In genomic region chr2:73162856-73163521, GRCh38 we compare ENCODE assay signal across 14 cellular contexts. TPM values are rescaled to one million over a fixed set of nuclear protein-coding genes. Genes with fewer than 3 reads are reported as not detected.
A peak's percentile ranks its signal among the peaks of the same experiment; 100 is the strongest.
DNase-seq lines count a peak whose midpoint lies in the region; ATAC-seq, FAIRE-seq and TF ChIP-seq lines count a peak whose summit lies in the region.
"Had no signal": no experiment of that assay in that cellular context is flagged by ENCODE, and none has a peak within 500 bp of the region (broad histone marks: within the 10 kb centered on the region; RNA-seq: fewer than 3 reads in every experiment).

No MANE protein-coding gene starts in this region.

- H3K36me3 Mint-ChIP-seq in H9 (ENCODE audit: insufficient read depth in 1 of 3, low read depth in 3 of 3) (no peaks in the 10 kb centered on the region), Calu3 (ENCODE audit: insufficient read depth, unreplicated experiment) (no peaks in the 10 kb centered on the region), WTC11 (no peaks in the 10 kb centered on the region)
- H3K36me3 Mint-ChIP-seq: CD8-positive, alpha-beta memory T cell had no signal

- no peak overlapping the region for H4K8ac ChIP-seq in H9 (replicated peaks; ENCODE audit: insufficient read length, low read depth, low read length)

- no peak overlapping the region for H3K27ac ChIP-seq in SK-N-SH (ENCODE audit: low read depth in 2 of 2, low read length in 1 of 2)
- H3K27ac ChIP-seq in H9 (ENCODE audit: insufficient read length, low read depth, low read length) = no peak overlapping the region
- no peak overlapping the region for H3K27ac ChIP-seq in K562 (ENCODE audit: extremely low read depth, low read depth, low read length)
- H3K27ac ChIP-seq: 22Rv1, BLaER1, GM23248, HL-60 had no signal

- TF ChIP-seq RAD21 in SK-N-SH (IDR thresholded peaks at IDR 0.05; ENCODE audit: low read length) (no peak), K562 (CRISPR knock-in tag; conservative IDR thresholded peaks at IDR 0.05 in 1 of 2, IDR thresholded peaks at IDR 0.05 in 1 of 2) (no peak)

- H3K23me2 ChIP-seq in H9 (ENCODE audit: insufficient read length, low read depth, low read length, poor library complexity, severe bottlenecking) = no peaks in the 10 kb centered on the region

- no peak overlapping the region for H3K4me3 Mint-ChIP-seq in H9
- no peak overlapping the region for H3K4me3 Mint-ChIP-seq in Calu3 (ENCODE audit: low read depth, unreplicated experiment)
- H3K4me3 Mint-ChIP-seq in WTC11 = no peak overlapping the region
- H3K4me3 Mint-ChIP-seq: CD8-positive, alpha-beta memory T cell had no signal

- no peaks in the 10 kb centered on the region for H3K9me2 ChIP-seq in SK-N-SH

- no peaks in the 10 kb centered on the region for H3K9me3 ChIP-seq in SK-N-SH
- no peaks in the 10 kb centered on the region for H3K9me3 ChIP-seq in H9 (ENCODE audit: control insufficient read depth, low read depth, low read length)
- no peaks in the 10 kb centered on the region for H3K9me3 ChIP-seq in K562 (replicated peaks; ENCODE audit: control insufficient read depth, insufficient read depth, low read depth, low read length)
- H3K9me3 ChIP-seq: BLaER1 had no signal

- no peak overlapping the region for H3K14ac ChIP-seq in H9 (ENCODE audit: insufficient read depth, low read length)

- no peak overlapping the region for H3K18ac ChIP-seq in H9 (ENCODE audit: insufficient read length, low read depth, low read length)

- no peak overlapping the region for H2BK15ac ChIP-seq in H9 (ENCODE audit: low read depth, low read length)

- H3K27me3 ChIP-seq in SK-N-SH (ENCODE audit: insufficient read depth) (no peaks in the 10 kb centered on the region), H9 (ENCODE audit: insufficient read depth, low read length) (no peaks in the 10 kb centered on the region), K562 (ENCODE audit: control insufficient read depth in 2 of 2, insufficient read depth in 2 of 2, low read length in 2 of 2) (peaks cover under 1 to 7% of the 10 kb centered on the region in 2 experiments; a peak in 3 of 5 replicates)
- H3K27me3 ChIP-seq: BLaER1 had no signal

- WGBS in SK-N-SH (ENCODE audit: low lambda C conversion rate) = 46% methylated on average over 7 of the region's 14 CpGs
- whole genome bisulfite sequencing in H9 (ENCODE audit: extremely low coverage, insufficient read length, low lambda C conversion rate) = no CpG with 5 or more reads among the region's 14 CpGs
- 12% methylated on average over 8 of the region's 14 CpGs for WGBS in K562 (ENCODE audit: insufficient coverage, low coverage, missing lambda C conversion rate)

- H2AK5ac ChIP-seq in H9 (ENCODE audit: insufficient read length, low read length) = no peak overlapping the region

- H3K4me2 ChIP-seq in SK-N-SH (no peak overlapping the region), H9 (ENCODE audit: insufficient read depth, insufficient read length, low read length) (peak overlapping the region; percentile 2), K562 (ENCODE audit: insufficient read depth, low read length) (no peak overlapping the region)
- H3K4me2 ChIP-seq: BLaER1 had no signal

- no peak overlapping the region for H4K5ac ChIP-seq in H9 (ENCODE audit: insufficient read length, low read depth, low read length)

- H3K27ac Mint-ChIP-seq in H9 (no peak overlapping the region; a peak in 1 of 7 replicates), Calu3 (ENCODE audit: unreplicated experiment) (no peak overlapping the region), WTC11 (no peak overlapping the region)

- no peaks in the 10 kb centered on the region for H3K79me2 ChIP-seq in SK-N-SH (ENCODE audit: insufficient read depth)
- H3K79me2 ChIP-seq in H9 (ENCODE audit: insufficient read depth, low read length) = no peaks in the 10 kb centered on the region
- no peaks in the 10 kb centered on the region for H3K79me2 ChIP-seq in K562 (ENCODE audit: control insufficient read depth, insufficient read depth, low read length)

- BruUV-seq in K562 (replicated peaks; lab: Mats Ljungman, UMichigan) = no TSS peak
- no TSS peak for BruUV-seq in Calu3 (replicated peaks; lab: Mats Ljungman, UMichigan)

- H3K4ac ChIP-seq in H9 (ENCODE audit: low read depth, low read length) = no peak overlapping the region

- H3K36me3 ChIP-seq in SK-N-SH (replicated peaks in 1 of 2; ENCODE audit: control insufficient read depth in 1 of 2, insufficient read depth in 2 of 2, low read length in 1 of 2) (no peaks in the 10 kb centered on the region), K562 (ENCODE audit: control insufficient read depth, insufficient read depth, low read length) (no peaks in the 10 kb centered on the region)
- H3K36me3 ChIP-seq: BLaER1 had no signal

- H3K9me3 Mint-ChIP-seq in H9 = no peaks in the 10 kb centered on the region
- H3K9me3 Mint-ChIP-seq in Calu3 (ENCODE audit: low read depth, unreplicated experiment) = no peaks in the 10 kb centered on the region
- H3K9me3 Mint-ChIP-seq in WTC11 = no peaks in the 10 kb centered on the region; the same call in 1 of the 2 replicates
- H3K9me3 Mint-ChIP-seq: CD8-positive, alpha-beta memory T cell had no signal

- no peaks in the 10 kb centered on the region for H3K9me1 ChIP-seq in K562 (ENCODE audit: control insufficient read depth, insufficient read depth, low read length)

- H3K4me3 ChIP-seq in SK-N-SH (ENCODE audit: low read depth in 2 of 2, low read length in 1 of 2) = no peak overlapping the region
- no peak overlapping the region for H3K4me3 ChIP-seq in K562
- H3K4me3 ChIP-seq: BLaER1, GM23248 had no signal

- CTCF ChIA-PET in SK-N-SH (lab: Yijun Ruan, JAX) = interaction anchor here (0.5 to 8.0 kb wide), 40 partner anchors 8 to 1418 kb away, joined by 3 to 98 read pairs (median 4); partner anchors contain the start of gene SPR
- CTCF ChIA-PET in K562 (lab: Yijun Ruan, JAX; ENCODE audit: low intra/inter-chr PET ratio) = interaction anchor here (0.6 to 2.5 kb wide), 7 partner anchors 14 to 303 kb away, joined by 3 to 26 read pairs (median 6); no protein-coding TSS in a partner anchor
- CTCF ChIA-PET in Calu3 (lab: Charles Lee) = interaction anchor here (0.7 to 1.0 kb wide), 4 partner anchors 68 to 238 kb away, joined by 5 to 8 read pairs (median 6); no protein-coding TSS in a partner anchor
- CTCF ChIA-PET in WTC11 (lab: Charles Lee) = interaction anchor here (0.7 to 2.1 kb wide), 9 partner anchors 14 to 270 kb away, joined by 3 to 11 read pairs (median 4); partner anchors contain the start of genes CCT7 and SFXN5

- H3T11ph ChIP-seq in H9 (ENCODE audit: low read length) = no peak overlapping the region

- H3K4me1 Mint-ChIP-seq in H9 (peaks cover 0 to 2% of the 10 kb centered on the region in 2 experiments; a peak in 3 of 4 replicates), Calu3 (ENCODE audit: low read depth, unreplicated experiment) (no peaks in the 10 kb centered on the region), WTC11 (no peaks in the 10 kb centered on the region)

- TF ChIP-seq EP300 in SK-N-SH (IDR thresholded peaks at IDR 0.05; ENCODE audit: borderline replicate concordance in 1 of 2, low read depth in 1 of 2, low read length in 1 of 2) (no peak), K562 (IDR thresholded peaks at IDR 0.05; ENCODE audit: low read length) (no peak)

- no peak overlapping the region for H3K56ac ChIP-seq in H9 (ENCODE audit: insufficient read length, low read depth, low read length)

- ATAC-seq in SK-N-SH treated with all-trans-retinoic acid at 6 μM for 48 hours = no peak
- ATAC-seq in K562 = peak; percentile 50
- ATAC-seq in WTC11 = no peak
- no peak for ATAC-seq in GM21447 (IDR thresholded peaks at IDR 0.05; ENCODE audit: unreplicated experiment)

- POLR2A ChIA-PET in SK-N-SH (lab: Yijun Ruan, JAX) = interaction anchor here (0.6 to 0.7 kb wide), 2 partner anchors 171 to 257 kb away, joined by 3 to 4 read pairs; no protein-coding TSS in a partner anchor
- POLR2A ChIA-PET in K562 (lab: Yijun Ruan, JAX) = interaction anchor here (0.6 to 1.0 kb wide), 2 partner anchors 12 to 24 kb away, joined by 3 to 4 read pairs; no protein-coding TSS in a partner anchor
- POLR2A ChIA-PET in WTC11 (lab: Charles Lee) = no interaction called here

- H2BK120ac ChIP-seq in H9 (ENCODE audit: low read depth, low read length, poor library complexity, severe bottlenecking) = no peak overlapping the region

- no peak overlapping the region for H4K91ac ChIP-seq in H9 (ENCODE audit: insufficient read length, low read depth, low read length)

- in situ Hi-C loops in K562 (cut with MboI) = loop anchor here (5.0 kb wide), 2 partner anchors 176 to 271 kb away; no protein-coding TSS in a partner anchor

- no peaks in the 10 kb centered on the region for H4K20me1 ChIP-seq in SK-N-SH (ENCODE audit: insufficient read depth)
- H4K20me1 ChIP-seq in H9 (ENCODE audit: control insufficient read depth, insufficient read depth, insufficient read length) = no peaks in the 10 kb centered on the region
- no peaks in the 10 kb centered on the region for H4K20me1 ChIP-seq in K562 (replicated peaks; ENCODE audit: control insufficient read depth, insufficient read depth, low read length)
- H4K20me1 ChIP-seq: BLaER1 had no signal

- no peak overlapping the region for H2BK5ac ChIP-seq in H9 (ENCODE audit: insufficient read length, low read length)

- intact Hi-C loops in K562 (cut with micrococcal nuclease) = loop anchor here (1.0 to 5.0 kb wide), 4 partner anchors 14 to 391 kb away; no protein-coding TSS in a partner anchor
- intact Hi-C loops in Calu3 (cut with micrococcal nuclease; ENCODE audit: unreplicated experiment) = loop anchor here (1.0 to 5.0 kb wide), 3 partner anchors 91 to 271 kb away; partner anchors contain the start of gene SFXN5

- no peak for FAIRE-seq in K562 (lab: Jason Lieb, UNC)

- no peaks in the 10 kb centered on the region for H3F3A ChIP-seq in SK-N-SH (replicated peaks; ENCODE audit: insufficient read depth)

- H3K4me1 ChIP-seq in SK-N-SH (ENCODE audit: control insufficient read depth in 1 of 2, insufficient read depth in 2 of 2, low read depth in 1 of 2, low read length in 1 of 2) = no peaks in the 10 kb centered on the region
- H3K4me1 ChIP-seq in H9 (ENCODE audit: insufficient read depth, low read length) = no peaks in the 10 kb centered on the region
- H3K4me1 ChIP-seq in K562 (replicated peaks in 1 of 2; ENCODE audit: control insufficient read depth in 2 of 2, insufficient read depth in 2 of 2, low read length in 2 of 2) = peaks cover 5% of the 10 kb centered on the region in 2 experiments; a peak in 3 of 5 replicates
- H3K4me1 ChIP-seq: BLaER1 had no signal

- DNase-seq in SK-N-SH (peak; percentile 26), H9 (no peak), K562 (ENCODE audit: extremely low read depth in 1 of 4, low spot score in 3 of 4) (peak; percentile 32 to 60 (median 56)), left kidney (ENCODE audit: low read depth, low spot score) (peak; percentile 60), Calu3 (no peak), WTC11 (ENCODE audit: low spot score) (no peak)

- H3K23ac ChIP-seq in H9 (ENCODE audit: insufficient read length, low read depth, low read length) = no peak overlapping the region

- no peak overlapping the region for H2AFZ ChIP-seq in SK-N-SH (ENCODE audit: low read depth)
- H2AFZ ChIP-seq in H9 (ENCODE audit: low read length) = no peak overlapping the region
- peak overlapping the region; percentile 61 for H2AFZ ChIP-seq in K562 (ENCODE audit: low read depth, low read length)
- H2AFZ ChIP-seq: GM23248 had no signal

- no peak overlapping the region for H2BK12ac ChIP-seq in H9 (ENCODE audit: insufficient read length, low read depth, low read length)

- no peak for TF ChIP-seq POLR2A in K562 (conservative IDR thresholded peaks at IDR 0.05)

- no peak overlapping the region for H2BK20ac ChIP-seq in H9 (ENCODE audit: low read depth, low read length, poor library complexity, severe bottlenecking)

- H3K9ac ChIP-seq in SK-N-SH (no peak overlapping the region), H9 (ENCODE audit: extremely low read depth, insufficient read length, low read length) (no peak overlapping the region), K562 (ENCODE audit: insufficient read depth in 1 of 2, low read depth in 2 of 2, low read length in 2 of 2) (peak overlapping the region in 1 of 2 experiments; percentile 32; a peak in 1 of 4 replicates)
- H3K9ac ChIP-seq: BLaER1, GM23248 had no signal

- TF ChIP-seq CTCF in SK-N-SH (IDR thresholded peaks at IDR 0.05) = no peak
- no peak for TF ChIP-seq CTCF in H9 (conservative IDR thresholded peaks at IDR 0.05)
- TF ChIP-seq CTCF in K562 (IDR thresholded peaks at IDR 0.05 in 2 of 3, conservative IDR thresholded peaks at IDR 0.05 in 1 of 3; ENCODE audit: insufficient read depth in 2 of 3, low read depth in 1 of 3, low read length in 3 of 3) = no peak
- no peak for TF ChIP-seq CTCF in Calu3 (IDR thresholded peaks at IDR 0.05; ENCODE audit: unreplicated experiment)
- no peak for TF ChIP-seq CTCF in WTC11 (IDR thresholded peaks at IDR 0.05)

- no peaks in the 10 kb centered on the region for H3K79me1 ChIP-seq in H9 (ENCODE audit: insufficient read depth, low read depth, low read length, poor library complexity, severe bottlenecking)

- H3K27me3 Mint-ChIP-seq in H9 (ENCODE audit: low read depth) = peaks cover 9% of the 10 kb centered on the region
- peaks cover 44% of the 10 kb centered on the region for H3K27me3 Mint-ChIP-seq in Calu3 (ENCODE audit: unreplicated experiment)
- peaks cover 7% of the 10 kb centered on the region for H3K27me3 Mint-ChIP-seq in WTC11 (ENCODE audit: low read depth)

RNA-seq across cellular contexts. Expression of gene NOTO, which starts 39.4 kb away (rescaled TPM):
- polyA plus RNA-seq in SK-N-SH (2012; rRNA removed) (not detected in 2 replicates), K562 (2011; rRNA removed) (not detected in 2 replicates), K562 (2014; fragmentation: Illumina TruSeq; extraction: Trizol) (not detected in 2 replicates), K562 (2014; fragmentation: Nextera tagmentation; extraction: Ambion mirVana) (not detected), K562 (2014; rRNA removed) (not detected in 2 replicates)
- not detected in 2 replicates for polyA plus RNA-seq in SK-N-SH (2012; cell fraction: cytosol; rRNA removed)
- polyA plus RNA-seq in SK-N-SH (2012; cell fraction: nucleus; rRNA removed) = not detected in 2 replicates
- total RNA-seq in H9 (2021) (0.55 and 0.66 TPM in 2 replicates), K562 (2014; rRNA removed) (not detected in 2 replicates), K562 (2014; rRNA removed; fragmentation: Illumina TruSeq; extraction: Trizol) (not detected in 2 replicates), K562 (2015; rRNA removed; fragmentation: Illumina TruSeq; extraction: Trizol) (not detected in 2 replicates), K562 (2021) (not detected in 2 replicates), Calu3 (2022) (not detected in 2 replicates), WTC11 (2021) (0.15 to 0.23 TPM (median 0.18 TPM) in 3 replicates)
- not detected in 2 replicates for total RNA-seq in K562 (2011; cell fraction: chromatin; rRNA removed; ENCODE audit: low replicate concordance)
- not detected in 2 replicates for total RNA-seq in K562 (2011; cell fraction: nucleolus; rRNA removed)
- total RNA-seq in K562 (2011; cell fraction: nucleoplasm; rRNA removed) = not detected in 2 replicates
- not detected in 2 replicates for polyA plus RNA-seq in K562 (2011; cell fraction: cytosol; rRNA removed)
- not detected in 2 replicates for polyA plus RNA-seq in K562 (2011; cell fraction: nucleus; rRNA removed)
- polyA plus RNA-seq in K562 (2012) = not detected in 2 replicates
- not detected in 2 replicates for polyA minus RNA-seq in K562 (2011; rRNA and poly(A)+ RNA removed)
- polyA minus RNA-seq in K562 (2011; cell fraction: cytosol; rRNA and poly(A)+ RNA removed) = not detected in 2 replicates
- polyA minus RNA-seq in K562 (2011; cell fraction: nucleus; rRNA and poly(A)+ RNA removed) = not detected in 2 replicates
- total RNA-seq: CD8-positive, alpha-beta memory T cell; Daoy; GM23248 had no signal
- polyA plus RNA-seq: CD8-positive, alpha-beta memory T cell; GM23248 had no signal

RNA-seq across cellular contexts. Expression of gene RAB11FIP5, which starts 50.2 kb away (rescaled TPM):
- polyA plus RNA-seq in SK-N-SH (2012; rRNA removed) (16.4 and 17.1 TPM in 2 replicates), K562 (2011; rRNA removed) (11.3 and 14.4 TPM in 2 replicates), K562 (2014; fragmentation: Illumina TruSeq; extraction: Trizol) (8.0 and 8.3 TPM in 2 replicates), K562 (2014; fragmentation: Nextera tagmentation; extraction: Ambion mirVana) (1 to 10 TPM; 1.7 TPM), K562 (2014; rRNA removed) (5.7 and 6.4 TPM in 2 replicates)
- polyA plus RNA-seq in SK-N-SH (2012; cell fraction: cytosol; rRNA removed) = 12.4 and 17.2 TPM in 2 replicates
- polyA plus RNA-seq in SK-N-SH (2012; cell fraction: nucleus; rRNA removed) = 19.9 and 24.8 TPM in 2 replicates
- total RNA-seq in H9 (2021) (6.4 and 7.1 TPM in 2 replicates), K562 (2014; rRNA removed) (5.7 and 7.0 TPM in 2 replicates), K562 (2014; rRNA removed; fragmentation: Illumina TruSeq; extraction: Trizol) (6.7 and 6.8 TPM in 2 replicates), K562 (2015; rRNA removed; fragmentation: Illumina TruSeq; extraction: Trizol) (3.4 and 3.7 TPM in 2 replicates), K562 (2021) (8.6 and 9.1 TPM in 2 replicates), Calu3 (2022) (20.2 and 27.1 TPM in 2 replicates), WTC11 (2021) (14.0 to 16.0 TPM (median 14.3 TPM) in 3 replicates)
- 19.7 and 27.7 TPM in 2 replicates for total RNA-seq in K562 (2011; cell fraction: chromatin; rRNA removed; ENCODE audit: low replicate concordance)
- total RNA-seq in K562 (2011; cell fraction: nucleolus; rRNA removed) = 8.7 and 10.0 TPM in 2 replicates
- 11.7 and 15.4 TPM in 2 replicates for total RNA-seq in K562 (2011; cell fraction: nucleoplasm; rRNA removed)
- 6.8 and 8.8 TPM in 2 replicates for polyA plus RNA-seq in K562 (2011; cell fraction: cytosol; rRNA removed)
- 12.0 and 16.7 TPM in 2 replicates for polyA plus RNA-seq in K562 (2011; cell fraction: nucleus; rRNA removed)
- 5.9 and 6.3 TPM in 2 replicates for polyA plus RNA-seq in K562 (2012)
- 10.6 and 16.9 TPM in 2 replicates for polyA minus RNA-seq in K562 (2011; rRNA and poly(A)+ RNA removed)
- 5.8 and 8.8 TPM in 2 replicates for polyA minus RNA-seq in K562 (2011; cell fraction: cytosol; rRNA and poly(A)+ RNA removed)
- polyA minus RNA-seq in K562 (2011; cell fraction: nucleus; rRNA and poly(A)+ RNA removed) = 4.4 and 5.0 TPM in 2 replicates

RNA-seq across cellular contexts. Expression of gene SMYD5, which starts 51.1 kb away (rescaled TPM):
- 21.4 and 22.2 TPM in 2 replicates for polyA plus RNA-seq in SK-N-SH (2012; rRNA removed)
- 12.1 and 16.2 TPM in 2 replicates for polyA plus RNA-seq in SK-N-SH (2012; cell fraction: cytosol; rRNA removed)
- polyA plus RNA-seq in SK-N-SH (2012; cell fraction: nucleus; rRNA removed) = 63.9 and 65.0 TPM in 2 replicates
- 41.7 and 45.2 TPM in 2 replicates for total RNA-seq in H9 (2021)
- total RNA-seq in K562 (2011; cell fraction: chromatin; rRNA removed; ENCODE audit: low replicate concordance) = 42.1 and 110 TPM in 2 replicates
- 65.9 and 71.5 TPM in 2 replicates for total RNA-seq in K562 (2011; cell fraction: nucleolus; rRNA removed)
- 61.0 and 61.4 TPM in 2 replicates for total RNA-seq in K562 (2011; cell fraction: nucleoplasm; rRNA removed)
- 32.0 and 39.5 TPM in 2 replicates for total RNA-seq in K562 (2014; rRNA removed)
- 27.8 and 30.7 TPM in 2 replicates for total RNA-seq in K562 (2014; rRNA removed; fragmentation: Illumina TruSeq; extraction: Trizol)
- total RNA-seq in K562 (2015; rRNA removed; fragmentation: Illumina TruSeq; extraction: Trizol) = 34.7 and 37.2 TPM in 2 replicates
- total RNA-seq in K562 (2021) = 43.4 and 44.4 TPM in 2 replicates
- 32.8 and 46.7 TPM in 2 replicates for polyA plus RNA-seq in K562 (2011; rRNA removed)
- polyA plus RNA-seq in K562 (2011; cell fraction: cytosol; rRNA removed) = 31.4 and 48.2 TPM in 2 replicates
- polyA plus RNA-seq in K562 (2011; cell fraction: nucleus; rRNA removed) = 43.5 and 96.9 TPM in 2 replicates
- polyA plus RNA-seq in K562 (2012) = 30.6 and 31.1 TPM in 2 replicates
- 49.9 and 56.8 TPM in 2 replicates for polyA plus RNA-seq in K562 (2014; fragmentation: Illumina TruSeq; extraction: Trizol)
- 10 to 100 TPM; 11.4 to 20.8 TPM for polyA plus RNA-seq in K562 (2014; fragmentation: Nextera tagmentation; extraction: Ambion mirVana)
- 31.7 and 51.6 TPM in 2 replicates for polyA plus RNA-seq in K562 (2014; rRNA removed)
- polyA minus RNA-seq in K562 (2011; rRNA and poly(A)+ RNA removed) = 19.6 and 36.4 TPM in 2 replicates
- 9.3 and 21.5 TPM in 2 replicates for polyA minus RNA-seq in K562 (2011; cell fraction: cytosol; rRNA and poly(A)+ RNA removed)
- 23.3 and 27.6 TPM in 2 replicates for polyA minus RNA-seq in K562 (2011; cell fraction: nucleus; rRNA and poly(A)+ RNA removed)
- total RNA-seq in Calu3 (2022) = 32.1 and 36.0 TPM in 2 replicates
- 46.5 to 47.9 TPM (median 46.7 TPM) in 3 replicates for total RNA-seq in WTC11 (2021)

Comparison
In these comparisons a context has a peak if more than half of its experiments do, and no peak if none do; other contexts are left out.
1. DNase-seq: peak in SK-N-SH (single experiment), K562 (4 of 4) and left kidney (single experiment); none in H9 (single experiment), Calu3 (single experiment) and WTC11 (single experiment).